ENCODE assay signal across 1 cellular context in the genomic region with DNA sequence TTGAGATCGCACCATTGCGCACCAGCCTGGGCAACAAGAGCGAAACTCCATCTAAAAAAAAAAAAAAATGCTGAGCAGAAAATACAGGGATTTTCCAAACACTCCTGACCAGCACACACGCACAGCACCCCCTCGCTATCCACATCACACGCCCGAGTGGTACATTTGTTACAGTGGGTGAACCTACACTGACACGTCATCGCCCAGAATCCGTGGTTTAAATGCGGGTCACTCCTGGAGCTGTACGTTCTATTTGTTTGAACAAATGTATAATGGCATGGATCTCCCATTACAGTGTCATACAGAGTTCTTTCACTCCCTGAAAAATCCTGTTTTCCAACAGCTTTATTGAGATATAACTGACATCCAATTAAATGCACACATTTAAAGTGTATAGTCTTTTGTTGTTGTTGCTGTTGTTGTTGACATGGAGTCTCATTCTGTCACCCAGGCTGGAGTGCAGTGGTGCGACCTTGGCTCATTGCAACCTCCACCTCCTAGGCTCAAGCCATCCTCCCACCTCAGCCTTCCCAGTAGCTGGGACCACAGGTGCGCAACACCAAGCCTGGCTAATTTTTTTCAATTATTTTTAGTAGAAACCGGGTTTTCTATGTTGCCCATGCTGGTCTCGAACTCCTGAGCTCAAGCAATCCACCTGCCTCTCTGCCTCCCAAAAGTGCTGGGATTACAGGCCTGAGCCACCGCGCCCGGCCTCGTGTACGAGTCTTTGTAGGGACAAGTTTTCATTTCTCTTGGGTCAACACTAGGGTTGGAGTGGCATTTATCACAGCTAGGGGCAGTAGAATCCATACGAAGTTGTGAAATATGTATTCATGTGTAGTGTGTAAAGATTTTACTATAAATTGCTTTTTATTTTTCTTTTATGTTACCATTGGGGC.
A peak's percentile ranks its signal among the peaks of the same experiment; 100 is the strongest.
TF ChIP-seq lines count a peak whose summit lies in the region.

No MANE protein-coding gene starts in this region.

TF ChIP-seq in HepG2, 621 proteins besides CTCF, POLR2A, EP300 and RAD21 (continued from another document and continues in another):
- TF ChIP-seq, protein P1, sequence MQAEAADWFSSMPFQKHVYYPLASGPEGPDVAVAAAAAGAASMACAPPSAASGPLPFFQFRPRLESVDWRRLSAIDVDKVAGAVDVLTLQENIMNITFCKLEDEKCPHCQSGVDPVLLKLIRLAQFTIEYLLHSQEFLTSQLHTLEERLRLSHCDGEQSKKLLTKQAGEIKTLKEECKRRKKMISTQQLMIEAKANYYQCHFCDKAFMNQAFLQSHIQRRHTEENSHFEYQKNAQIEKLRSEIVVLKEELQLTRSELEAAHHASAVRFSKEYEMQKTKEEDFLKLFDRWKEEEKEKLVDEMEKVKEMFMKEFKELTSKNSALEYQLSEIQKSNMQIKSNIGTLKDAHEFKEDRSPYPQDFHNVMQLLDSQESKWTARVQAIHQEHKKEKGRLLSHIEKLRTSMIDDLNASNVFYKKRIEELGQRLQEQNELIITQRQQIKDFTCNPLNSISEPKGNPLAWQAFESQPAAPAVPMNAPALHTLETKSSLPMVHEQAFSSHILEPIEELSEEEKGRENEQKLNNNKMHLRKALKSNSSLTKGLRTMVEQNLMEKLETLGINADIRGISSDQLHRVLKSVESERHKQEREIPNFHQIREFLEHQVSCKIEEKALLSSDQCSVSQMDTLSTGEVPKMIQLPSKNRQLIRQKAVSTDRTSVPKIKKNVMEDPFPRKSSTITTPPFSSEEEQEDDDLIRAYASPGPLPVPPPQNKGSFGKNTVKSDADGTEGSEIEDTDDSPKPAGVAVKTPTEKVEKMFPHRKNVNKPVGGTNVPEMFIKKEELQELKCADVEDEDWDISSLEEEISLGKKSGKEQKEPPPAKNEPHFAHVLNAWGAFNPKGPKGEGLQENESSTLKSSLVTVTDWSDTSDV (CRISPR knock-in tag; IDR thresholded peaks at IDR 0.05), result no peak
- TF ChIP-seq KDM1A (CRISPR knock-in tag; IDR thresholded peaks at IDR 0.05) (no peak), ZNF720 (CRISPR knock-in tag; IDR thresholded peaks at IDR 0.05) (no peak), ZSCAN9 (CRISPR knock-in tag; IDR thresholded peaks at IDR 0.05; ENCODE audit: borderline replicate concordance) (peak; percentile 45; the same call in 1 of the 2 replicates), ZNF644 (CRISPR knock-in tag; IDR thresholded peaks at IDR 0.05; ENCODE audit: low read depth) (peak; percentile 63; the same call in 1 of the 2 replicates), ZBTB42 (CRISPR knock-in tag; IDR thresholded peaks at IDR 0.05) (no peak), ZNF749 (CRISPR knock-in tag; IDR thresholded peaks at IDR 0.05; ENCODE audit: borderline replicate concordance) (0 out of 2 replicates have a peak, but pooled peaks have one; percentile 2), ZMYM2 (CRISPR knock-in tag; IDR thresholded peaks at IDR 0.05) (peak; percentile 66; the same call in 1 of the 2 replicates), SALL1 (CRISPR knock-in tag; IDR thresholded peaks at IDR 0.05) (peak; percentile 66), ZNF615 (CRISPR knock-in tag; IDR thresholded peaks at IDR 0.05; ENCODE audit: borderline replicate concordance) (no peak), MBD4 (IDR thresholded peaks at IDR 0.05; ENCODE audit: borderline replicate concordance, low read length) (no peak), ZNF552 (CRISPR knock-in tag; IDR thresholded peaks at IDR 0.05; ENCODE audit: borderline replicate concordance) (no peak), SIX1 (CRISPR knock-in tag; IDR thresholded peaks at IDR 0.05; ENCODE audit: borderline replicate concordance) (no peak), SMARCE1 (IDR thresholded peaks at IDR 0.05; ENCODE audit: borderline replicate concordance) (no peak), RBM39 (IDR thresholded peaks at IDR 0.05; ENCODE audit: low read depth, low read length, poor library complexity, severe bottlenecking) (no peak), NFE2L1 (CRISPR knock-in tag; IDR thresholded peaks at IDR 0.05; ENCODE audit: borderline replicate concordance) (no peak), IKZF4 (CRISPR knock-in tag; IDR thresholded peaks at IDR 0.05; ENCODE audit: borderline replicate concordance, low read depth, not compliant biosample characterization) (peak; percentile 46), ZFY (CRISPR knock-in tag; IDR thresholded peaks at IDR 0.05) (peak; percentile 34; the same call in 1 of the 2 replicates), ARID2 (CRISPR knock-in tag; IDR thresholded peaks at IDR 0.05; ENCODE audit: borderline replicate concordance) (no peak), FOSL2 (CRISPR knock-in tag; IDR thresholded peaks at IDR 0.05) (no peak), BCL6 (CRISPR knock-in tag; IDR thresholded peaks at IDR 0.05) (no peak)
- TF ChIP-seq, protein P2, sequence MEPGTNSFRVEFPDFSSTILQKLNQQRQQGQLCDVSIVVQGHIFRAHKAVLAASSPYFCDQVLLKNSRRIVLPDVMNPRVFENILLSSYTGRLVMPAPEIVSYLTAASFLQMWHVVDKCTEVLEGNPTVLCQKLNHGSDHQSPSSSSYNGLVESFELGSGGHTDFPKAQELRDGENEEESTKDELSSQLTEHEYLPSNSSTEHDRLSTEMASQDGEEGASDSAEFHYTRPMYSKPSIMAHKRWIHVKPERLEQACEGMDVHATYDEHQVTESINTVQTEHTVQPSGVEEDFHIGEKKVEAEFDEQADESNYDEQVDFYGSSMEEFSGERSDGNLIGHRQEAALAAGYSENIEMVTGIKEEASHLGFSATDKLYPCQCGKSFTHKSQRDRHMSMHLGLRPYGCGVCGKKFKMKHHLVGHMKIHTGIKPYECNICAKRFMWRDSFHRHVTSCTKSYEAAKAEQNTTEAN (CRISPR knock-in tag; conservative IDR thresholded peaks at IDR 0.05), result 0 out of 2 replicates have a peak, but pooled peaks have one; percentile 11
- TF ChIP-seq, protein P3, sequence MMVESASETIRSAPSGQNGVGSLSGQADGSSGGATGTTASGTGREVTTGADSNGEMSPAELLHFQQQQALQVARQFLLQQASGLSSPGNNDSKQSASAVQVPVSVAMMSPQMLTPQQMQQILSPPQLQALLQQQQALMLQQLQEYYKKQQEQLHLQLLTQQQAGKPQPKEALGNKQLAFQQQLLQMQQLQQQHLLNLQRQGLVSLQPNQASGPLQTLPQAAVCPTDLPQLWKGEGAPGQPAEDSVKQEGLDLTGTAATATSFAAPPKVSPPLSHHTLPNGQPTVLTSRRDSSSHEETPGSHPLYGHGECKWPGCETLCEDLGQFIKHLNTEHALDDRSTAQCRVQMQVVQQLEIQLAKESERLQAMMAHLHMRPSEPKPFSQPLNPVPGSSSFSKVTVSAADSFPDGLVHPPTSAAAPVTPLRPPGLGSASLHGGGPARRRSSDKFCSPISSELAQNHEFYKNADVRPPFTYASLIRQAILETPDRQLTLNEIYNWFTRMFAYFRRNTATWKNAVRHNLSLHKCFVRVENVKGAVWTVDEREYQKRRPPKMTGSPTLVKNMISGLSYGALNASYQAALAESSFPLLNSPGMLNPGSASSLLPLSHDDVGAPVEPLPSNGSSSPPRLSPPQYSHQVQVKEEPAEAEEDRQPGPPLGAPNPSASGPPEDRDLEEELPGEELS (CRISPR knock-in tag; IDR thresholded peaks at IDR 0.05), result 0 out of 2 replicates have a peak, but pooled peaks have one; percentile 12
- TF ChIP-seq, protein P4, sequence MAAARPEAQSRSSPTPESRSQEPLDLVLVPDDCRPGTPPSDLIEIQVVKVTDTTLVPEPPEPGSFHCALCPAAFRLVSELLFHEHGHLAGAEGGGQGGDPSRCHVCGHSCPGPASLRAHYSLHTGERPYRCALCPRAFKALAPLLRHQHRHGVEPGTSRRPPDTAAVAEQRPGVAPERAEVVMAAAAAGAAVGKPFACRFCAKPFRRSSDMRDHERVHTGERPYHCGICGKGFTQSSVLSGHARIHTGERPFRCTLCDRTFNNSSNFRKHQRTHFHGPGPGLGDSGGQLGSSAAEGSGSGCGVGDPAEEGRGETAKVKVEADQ (CRISPR knock-in tag; IDR thresholded peaks at IDR 0.05; ENCODE audit: borderline replicate concordance), result 0 out of 2 replicates have a peak, but pooled peaks have one; percentile 34
- TF ChIP-seq, protein P5, sequence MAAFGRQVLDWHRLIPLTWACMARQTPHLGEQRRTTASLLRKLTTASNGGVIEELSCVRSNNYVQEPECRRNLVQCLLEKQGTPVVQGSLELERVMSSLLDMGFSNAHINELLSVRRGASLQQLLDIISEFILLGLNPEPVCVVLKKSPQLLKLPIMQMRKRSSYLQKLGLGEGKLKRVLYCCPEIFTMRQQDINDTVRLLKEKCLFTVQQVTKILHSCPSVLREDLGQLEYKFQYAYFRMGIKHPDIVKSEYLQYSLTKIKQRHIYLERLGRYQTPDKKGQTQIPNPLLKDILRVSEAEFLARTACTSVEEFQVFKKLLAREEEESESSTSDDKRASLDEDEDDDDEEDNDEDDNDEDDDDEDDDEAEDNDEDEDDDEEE (CRISPR knock-in tag; IDR thresholded peaks at IDR 0.05), result no peak
- TF ChIP-seq, protein P6, sequence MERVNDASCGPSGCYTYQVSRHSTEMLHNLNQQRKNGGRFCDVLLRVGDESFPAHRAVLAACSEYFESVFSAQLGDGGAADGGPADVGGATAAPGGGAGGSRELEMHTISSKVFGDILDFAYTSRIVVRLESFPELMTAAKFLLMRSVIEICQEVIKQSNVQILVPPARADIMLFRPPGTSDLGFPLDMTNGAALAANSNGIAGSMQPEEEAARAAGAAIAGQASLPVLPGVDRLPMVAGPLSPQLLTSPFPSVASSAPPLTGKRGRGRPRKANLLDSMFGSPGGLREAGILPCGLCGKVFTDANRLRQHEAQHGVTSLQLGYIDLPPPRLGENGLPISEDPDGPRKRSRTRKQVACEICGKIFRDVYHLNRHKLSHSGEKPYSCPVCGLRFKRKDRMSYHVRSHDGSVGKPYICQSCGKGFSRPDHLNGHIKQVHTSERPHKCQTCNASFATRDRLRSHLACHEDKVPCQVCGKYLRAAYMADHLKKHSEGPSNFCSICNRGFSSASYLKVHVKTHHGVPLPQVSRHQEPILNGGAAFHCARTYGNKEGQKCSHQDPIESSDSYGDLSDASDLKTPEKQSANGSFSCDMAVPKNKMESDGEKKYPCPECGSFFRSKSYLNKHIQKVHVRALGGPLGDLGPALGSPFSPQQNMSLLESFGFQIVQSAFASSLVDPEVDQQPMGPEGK (CRISPR knock-in tag; IDR thresholded peaks at IDR 0.05), result 0 out of 2 replicates have a peak, but pooled peaks have one; percentile 22
- TF ChIP-seq, protein P7, sequence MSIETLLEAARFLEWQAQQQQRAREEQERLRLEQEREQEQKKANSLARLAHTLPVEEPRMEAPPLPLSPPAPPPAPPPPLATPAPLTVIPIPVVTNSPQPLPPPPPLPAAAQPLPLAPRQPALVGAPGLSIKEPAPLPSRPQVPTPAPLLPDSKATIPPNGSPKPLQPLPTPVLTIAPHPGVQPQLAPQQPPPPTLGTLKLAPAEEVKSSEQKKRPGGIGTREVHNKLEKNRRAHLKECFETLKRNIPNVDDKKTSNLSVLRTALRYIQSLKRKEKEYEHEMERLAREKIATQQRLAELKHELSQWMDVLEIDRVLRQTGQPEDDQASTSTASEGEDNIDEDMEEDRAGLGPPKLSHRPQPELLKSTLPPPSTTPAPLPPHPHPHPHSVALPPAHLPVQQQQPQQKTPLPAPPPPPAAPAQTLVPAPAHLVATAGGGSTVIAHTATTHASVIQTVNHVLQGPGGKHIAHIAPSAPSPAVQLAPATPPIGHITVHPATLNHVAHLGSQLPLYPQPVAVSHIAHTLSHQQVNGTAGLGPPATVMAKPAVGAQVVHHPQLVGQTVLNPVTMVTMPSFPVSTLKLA (IDR thresholded peaks at IDR 0.05), result no peak
- TF ChIP-seq, protein P8, sequence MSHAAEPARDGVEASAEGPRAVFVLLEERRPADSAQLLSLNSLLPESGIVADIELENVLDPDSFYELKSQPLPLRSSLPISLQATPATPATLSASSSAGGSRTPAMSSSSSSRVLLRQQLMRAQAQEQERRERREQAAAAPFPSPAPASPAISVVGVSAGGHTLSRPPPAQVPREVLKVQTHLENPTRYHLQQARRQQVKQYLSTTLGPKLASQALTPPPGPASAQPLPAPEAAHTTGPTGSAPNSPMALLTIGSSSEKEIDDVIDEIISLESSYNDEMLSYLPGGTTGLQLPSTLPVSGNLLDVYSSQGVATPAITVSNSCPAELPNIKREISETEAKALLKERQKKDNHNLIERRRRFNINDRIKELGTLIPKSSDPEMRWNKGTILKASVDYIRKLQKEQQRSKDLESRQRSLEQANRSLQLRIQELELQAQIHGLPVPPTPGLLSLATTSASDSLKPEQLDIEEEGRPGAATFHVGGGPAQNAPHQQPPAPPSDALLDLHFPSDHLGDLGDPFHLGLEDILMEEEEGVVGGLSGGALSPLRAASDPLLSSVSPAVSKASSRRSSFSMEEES (CRISPR knock-in tag; IDR thresholded peaks at IDR 0.05), result 0 out of 2 replicates have a peak, but pooled peaks have one; percentile 47
- TF ChIP-seq, protein P9, sequence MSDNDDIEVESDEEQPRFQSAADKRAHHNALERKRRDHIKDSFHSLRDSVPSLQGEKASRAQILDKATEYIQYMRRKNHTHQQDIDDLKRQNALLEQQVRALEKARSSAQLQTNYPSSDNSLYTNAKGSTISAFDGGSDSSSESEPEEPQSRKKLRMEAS (IDR thresholded peaks at IDR 0.05), result peak; percentile 32; the same call in 1 of the 2 replicates
- TF ChIP-seq, protein P10, sequence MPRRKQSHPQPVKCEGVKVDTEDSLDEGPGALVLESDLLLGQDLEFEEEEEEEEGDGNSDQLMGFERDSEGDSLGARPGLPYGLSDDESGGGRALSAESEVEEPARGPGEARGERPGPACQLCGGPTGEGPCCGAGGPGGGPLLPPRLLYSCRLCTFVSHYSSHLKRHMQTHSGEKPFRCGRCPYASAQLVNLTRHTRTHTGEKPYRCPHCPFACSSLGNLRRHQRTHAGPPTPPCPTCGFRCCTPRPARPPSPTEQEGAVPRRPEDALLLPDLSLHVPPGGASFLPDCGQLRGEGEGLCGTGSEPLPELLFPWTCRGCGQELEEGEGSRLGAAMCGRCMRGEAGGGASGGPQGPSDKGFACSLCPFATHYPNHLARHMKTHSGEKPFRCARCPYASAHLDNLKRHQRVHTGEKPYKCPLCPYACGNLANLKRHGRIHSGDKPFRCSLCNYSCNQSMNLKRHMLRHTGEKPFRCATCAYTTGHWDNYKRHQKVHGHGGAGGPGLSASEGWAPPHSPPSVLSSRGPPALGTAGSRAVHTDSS (CRISPR knock-in tag; conservative IDR thresholded peaks at IDR 0.05), result no peak
- TF ChIP-seq, protein P11, sequence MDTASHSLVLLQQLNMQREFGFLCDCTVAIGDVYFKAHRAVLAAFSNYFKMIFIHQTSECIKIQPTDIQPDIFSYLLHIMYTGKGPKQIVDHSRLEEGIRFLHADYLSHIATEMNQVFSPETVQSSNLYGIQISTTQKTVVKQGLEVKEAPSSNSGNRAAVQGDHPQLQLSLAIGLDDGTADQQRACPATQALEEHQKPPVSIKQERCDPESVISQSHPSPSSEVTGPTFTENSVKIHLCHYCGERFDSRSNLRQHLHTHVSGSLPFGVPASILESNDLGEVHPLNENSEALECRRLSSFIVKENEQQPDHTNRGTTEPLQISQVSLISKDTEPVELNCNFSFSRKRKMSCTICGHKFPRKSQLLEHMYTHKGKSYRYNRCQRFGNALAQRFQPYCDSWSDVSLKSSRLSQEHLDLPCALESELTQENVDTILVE (CRISPR knock-in tag; IDR thresholded peaks at IDR 0.05), result 0 out of 2 replicates have a peak, but pooled peaks have one; percentile 36
- TF ChIP-seq, protein P12, sequence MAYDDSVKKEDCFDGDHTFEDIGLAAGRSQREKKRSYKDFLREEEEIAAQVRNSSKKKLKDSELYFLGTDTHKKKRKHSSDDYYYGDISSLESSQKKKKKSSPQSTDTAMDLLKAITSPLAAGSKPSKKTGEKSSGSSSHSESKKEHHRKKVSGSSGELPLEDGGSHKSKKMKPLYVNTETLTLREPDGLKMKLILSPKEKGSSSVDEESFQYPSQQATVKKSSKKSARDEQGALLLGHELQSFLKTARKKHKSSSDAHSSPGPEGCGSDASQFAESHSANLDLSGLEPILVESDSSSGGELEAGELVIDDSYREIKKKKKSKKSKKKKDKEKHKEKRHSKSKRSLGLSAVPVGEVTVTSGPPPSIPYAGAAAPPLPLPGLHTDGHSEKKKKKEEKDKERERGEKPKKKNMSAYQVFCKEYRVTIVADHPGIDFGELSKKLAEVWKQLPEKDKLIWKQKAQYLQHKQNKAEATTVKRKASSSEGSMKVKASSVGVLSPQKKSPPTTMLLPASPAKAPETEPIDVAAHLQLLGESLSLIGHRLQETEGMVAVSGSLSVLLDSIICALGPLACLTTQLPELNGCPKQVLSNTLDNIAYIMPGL (CRISPR knock-in tag; IDR thresholded peaks at IDR 0.05; ENCODE audit: borderline replicate concordance in 1 of 2, low read depth in 1 of 2), result no peak; a peak in 1 of 4 replicates
